Comparison of ENCODE assay signal across 8 cellular contexts in genomic region chr2:99488587-99488998, GRCh38. TPM values are rescaled to one million over a fixed set of nuclear protein-coding genes. Genes with fewer than 3 reads are reported as not detected.
DNase-seq lines count a peak whose midpoint lies in the region; ATAC-seq and TF ChIP-seq lines count a peak whose summit lies in the region.

No MANE protein-coding gene starts in this region.

- H3K4me1 Mint-ChIP-seq in CD14-positive monocyte (peaks cover 32% of the 10 kb centered on the region), T-cell (peaks cover 53 to 56% (median 54%) of the 10 kb centered on the region in 3 donors)

- H3K27me3 Mint-ChIP-seq in CD14-positive monocyte (ENCODE audit: low read depth in 3 of 3) (peaks cover 0 to 7% (median 0%) of the 10 kb centered on the region in 3 donors), T-cell (no peaks in the 10 kb centered on the region)

- peak overlapping the region; percentile 85 for H3K9ac ChIP-seq in neural cell (ENCODE audit: low read length)

- TF ChIP-seq EP300 in neural cell (conservative IDR thresholded peaks at IDR 0.05; ENCODE audit: poor library complexity, severe bottlenecking): no peak

- no peaks in the 10 kb centered on the region for H3K9me3 ChIP-seq in neural cell (ENCODE audit: low read length)

- no peaks in the 10 kb centered on the region for H4K20me1 ChIP-seq in neural cell (ENCODE audit: insufficient read depth)

- peak overlapping the region; percentile 98 to 99 (median 98) for H3K27ac Mint-ChIP-seq in CD14-positive monocyte
- peak overlapping the region; percentile 90 to 97 for H3K27ac Mint-ChIP-seq in T-cell

- no peak for DNase-seq in CD14-positive monocyte (ENCODE audit: low spot score)
- DNase-seq in H7: peak; percentile 11
- peak in 1 of 34 experiments; percentile 5 for DNase-seq in T-cell
- peak; percentile 76 to 80 for DNase-seq in erythroblast (lab: John Stamatoyannopoulos, UW)
- no peak for DNase-seq in NCI-H82 (lab: John Stamatoyannopoulos, UW)

- CTCF ChIA-PET in T-cell (lab: Charles Lee): no interaction called here

- ATAC-seq in T-cell (replicated peaks in 1 of 4): no peak
- ATAC-seq in HG03432 (IDR thresholded peaks at IDR 0.05; ENCODE audit: unreplicated experiment): no peak
- no peak for ATAC-seq in GM19452 (IDR thresholded peaks at IDR 0.05; ENCODE audit: unreplicated experiment)

- intact Hi-C loops in CD14-positive monocyte (cut with micrococcal nuclease): loop anchor here in 1 of 2 donors (2.0 kb wide), 1 partner anchor 152 kb away; the partner anchor contains the start of genes EIF5B and TXNDC9

- peak overlapping the region; percentile 85 for H3K4me3 ChIP-seq in H7 (ENCODE audit: insufficient read depth, low read depth, low read length)
- H3K4me3 ChIP-seq in neural cell (ENCODE audit: low read length): peak overlapping the region; percentile 94

- peak overlapping the region; percentile 47 for H2AFZ ChIP-seq in neural cell (ENCODE audit: low read depth, low read length)

- TF ChIP-seq RAD21 in neural cell (conservative IDR thresholded peaks at IDR 0.05): no peak

- H3K27ac ChIP-seq in neural cell (ENCODE audit: low read length): peak overlapping the region; percentile 69

- H3K4me3 Mint-ChIP-seq in CD14-positive monocyte (peak overlapping the region; percentile 98 to 99), T-cell (peak overlapping the region; percentile 96 to 99 (median 97))

- H3F3A ChIP-seq in neural cell (ENCODE audit: insufficient read depth, low read length, poor library complexity, severe bottlenecking): no peaks in the 10 kb centered on the region

- H3K9me2 ChIP-seq in neural cell (ENCODE audit: insufficient read depth, low read length): no peaks in the 10 kb centered on the region

- peaks cover 52% of the 10 kb centered on the region for H3K79me2 ChIP-seq in neural cell (replicated peaks; ENCODE audit: insufficient read depth, low read length)

- POLR2A ChIA-PET in T-cell (lab: Charles Lee): interaction anchor here in 1 of 2 donors (0.6 kb wide), 1 partner anchor 47 kb away, joined by 3 read pairs; no protein-coding TSS in a partner anchor

- no peaks in the 10 kb centered on the region for H3K36me3 Mint-ChIP-seq in CD14-positive monocyte
- no peaks in the 10 kb centered on the region for H3K36me3 Mint-ChIP-seq in T-cell

- H3K9me3 Mint-ChIP-seq in CD14-positive monocyte (peaks cover 0 to 3% (median 0%) of the 10 kb centered on the region in 7 donors), T-cell (no peaks in the 10 kb centered on the region)

- no peaks in the 10 kb centered on the region for H3K36me3 ChIP-seq in H7 (replicated peaks; ENCODE audit: control insufficient read depth, insufficient read depth, low read length)
- no peaks in the 10 kb centered on the region for H3K36me3 ChIP-seq in neural cell (ENCODE audit: insufficient read depth, low read length)

- peak; percentile 55 for TF ChIP-seq POLR2A in erythroblast (IDR thresholded peaks at IDR 0.05; ENCODE audit: low read length)

- TF ChIP-seq CTCF in CD14-positive monocyte (IDR thresholded peaks at IDR 0.05) (no peak), neural cell (IDR thresholded peaks at IDR 0.05; ENCODE audit: poor library complexity, severe bottlenecking) (no peak)

- H3K27me3 ChIP-seq in H7 (ENCODE audit: control insufficient read depth, insufficient read depth, low read length): no peaks in the 10 kb centered on the region
- no peaks in the 10 kb centered on the region for H3K27me3 ChIP-seq in neural cell (ENCODE audit: insufficient read depth, low read depth, low read length)

- H3K4me2 ChIP-seq in neural cell (ENCODE audit: low read length): peak overlapping the region; percentile 87

TF ChIP-seq in neural cell, 6 proteins besides CTCF, POLR2A, EP300 and RAD21:
- TF ChIP-seq MXI1 (conservative IDR thresholded peaks at IDR 0.05; ENCODE audit: poor library complexity, severe bottlenecking): no peak
- TF ChIP-seq EZH2 (IDR thresholded peaks at IDR 0.05; ENCODE audit: borderline replicate concordance, insufficient read depth, low read length, poor library complexity, severe bottlenecking): no peak
- peak; percentile 13 for TF ChIP-seq REST (IDR thresholded peaks at IDR 0.05; ENCODE audit: borderline replicate concordance)

RNA-seq across cellular contexts. Expression of gene REV1, which starts 1.2 kb away (rescaled TPM):
- polyA plus RNA-seq in CD14-positive monocyte (1 to 10 TPM; 6.5 to 9.5 TPM), neural cell (73.4 and 84.1 TPM in 2 replicates)
- total RNA-seq in H7 (2014; rRNA removed; shearing (Covaris generic)): 21.1 and 31.9 TPM in 2 replicates
- total RNA-seq in T-cell: 10 to 100 TPM; 48.0 to 59.9 (median 50.3) TPM
- 112 and 124 TPM in 2 replicates for polyA minus RNA-seq in neural cell

Comparison
In these comparisons a context has a peak if more than half of its experiments do, and no peak if none do; other contexts are left out.
1. DNase-seq: peak in H7 (single experiment) and erythroblast (2 of 2); none in CD14-positive monocyte (single experiment) and NCI-H82 (single experiment).